ENCODE assay signal across 13 cellular contexts in genomic region chr10:79238606-79239005, GRCh38.
DNase-seq lines count a peak whose midpoint lies in the region; ATAC-seq and TF ChIP-seq lines count a peak whose summit lies in the region.
"Had no signal": no experiment of that assay in that cellular context is flagged by ENCODE, and none has a peak within 500 bp of the region (broad histone marks: within the 10 kb centered on the region; RNA-seq: fewer than 3 reads in every experiment).

No MANE protein-coding gene starts in this region.

- TF ChIP-seq CTCF in colonic mucosa (IDR thresholded peaks at IDR 0.05) (no peak), suprapubic skin (IDR thresholded peaks at IDR 0.05) (no peak)

- POLR2A ChIA-PET in activated CD4-positive, alpha-beta T cell treated with anti-CD3 and anti-CD28 coated beads for 36 hours (lab: Charles Lee): no interaction called here

- no peaks in the 10 kb centered on the region for H3K36me3 Mint-ChIP-seq in activated CD4-positive, alpha-beta T cell treated with anti-CD3 and anti-CD28 coated beads for 36 hours (ENCODE audit: low read depth)
- H3K36me3 Mint-ChIP-seq in activated CD4-positive, alpha-beta T cell treated with anti-CD3 and anti-CD28 coated beads, Interleukin-2, amount 10 ng/mL, durations not matched to agents 24 days and 14 days (ENCODE audit: low read depth): no peaks in the 10 kb centered on the region
- H3K36me3 Mint-ChIP-seq in activated T-helper 2 cell treated with anti-CD3 and anti-CD28 coated beads, Interferon-gamma antibody, Interleukin-2, Interleukin-4, amounts not matched to agents 10 μg/mL and 5 μg/mL and 100 μg/mL, durations not matched to agents 14 hours and 24 hours and 36 hours (ENCODE audit: low read depth): peaks cover 3% of the 10 kb centered on the region
- H3K36me3 Mint-ChIP-seq: activated naive CD8-positive, alpha-beta T cell treated with anti-CD3 and anti-CD28 coated beads, Interleukin-2, amount 10 ng/mL, durations not matched to agents 7 days and 5 days had no signal

- TF ChIP-seq POLR2A in suprapubic skin (IDR thresholded peaks at IDR 0.05): no peak

- H3K36me3 ChIP-seq in colonic mucosa: no peaks in the 10 kb centered on the region
- peaks cover 34% of the 10 kb centered on the region for H3K36me3 ChIP-seq in mesodermal cell (ENCODE audit: control insufficient read depth, insufficient read depth, low read length)
- no peaks in the 10 kb centered on the region for H3K36me3 ChIP-seq in suprapubic skin
- H3K36me3 ChIP-seq: thyroid gland had no signal

- no peak overlapping the region for H3K4me3 ChIP-seq in colonic mucosa
- no peak overlapping the region for H3K4me3 ChIP-seq in mesodermal cell (ENCODE audit: extremely low read depth, insufficient read depth, low read length, poor library complexity, severe bottlenecking)
- H3K4me3 ChIP-seq in suprapubic skin: no peak overlapping the region
- H3K4me3 ChIP-seq: thyroid gland had no signal

- no peak for DNase-seq in activated CD4-positive, alpha-beta T cell treated with anti-CD3 and anti-CD28 coated beads for 36 hours
- DNase-seq in activated CD4-positive, alpha-beta T cell treated with anti-CD3 and anti-CD28 coated beads, Interleukin-2, amount 10 ng/mL, durations not matched to agents 24 days and 14 days: no peak
- no peak for DNase-seq in colonic mucosa
- DNase-seq in suprapubic skin (ENCODE audit: low spot score in 2 of 2): no peak
- DNase-seq in NCI-H1694 treated with DMSO at 0.1 percent for 48 hours (lab: John Stamatoyannopoulos, UW): no peak
- DNase-seq in activated T-helper 2 cell treated with anti-CD3 and anti-CD28 coated beads, Interferon-gamma antibody, Interleukin-2, Interleukin-4, amounts not matched to agents 10 μg/mL and 5 μg/mL and 100 μg/mL, durations not matched to agents 14 hours and 24 hours and 36 hours (ENCODE audit: low spot score): no peak
- DNase-seq: activated CD8-positive, alpha-beta memory T cell treated with anti-CD3 and anti-CD28 coated beads, Interleukin-2, amount 50 U/mL, for 4 hours; activated naive CD8-positive, alpha-beta T cell treated with anti-CD3 and anti-CD28 coated beads, Interleukin-2, amount 10 ng/mL, durations not matched to agents 7 days and 5 days; NCI-H774 had no signal

- no peaks in the 10 kb centered on the region for H3K27me3 Mint-ChIP-seq in activated CD4-positive, alpha-beta T cell treated with anti-CD3 and anti-CD28 coated beads for 36 hours
- no peaks in the 10 kb centered on the region for H3K27me3 Mint-ChIP-seq in activated CD4-positive, alpha-beta T cell treated with anti-CD3 and anti-CD28 coated beads, Interleukin-2, amount 10 ng/mL, durations not matched to agents 24 days and 14 days
- no peaks in the 10 kb centered on the region for H3K27me3 Mint-ChIP-seq in activated T-helper 2 cell treated with anti-CD3 and anti-CD28 coated beads, Interferon-gamma antibody, Interleukin-2, Interleukin-4, amounts not matched to agents 10 μg/mL and 5 μg/mL and 100 μg/mL, durations not matched to agents 14 hours and 24 hours and 36 hours (ENCODE audit: low read depth)
- H3K27me3 Mint-ChIP-seq: activated naive CD8-positive, alpha-beta T cell treated with anti-CD3 and anti-CD28 coated beads, Interleukin-2, amount 10 ng/mL, durations not matched to agents 7 days and 5 days had no signal

- CTCF ChIA-PET in activated CD4-positive, alpha-beta T cell treated with anti-CD3 and anti-CD28 coated beads for 36 hours (lab: Charles Lee): interaction anchor here (0.9 kb wide), 2 partner anchors 43 to 308 kb away, joined by 3 read pairs; no protein-coding TSS in a partner anchor

- no peak overlapping the region for H3K4me3 Mint-ChIP-seq in activated CD4-positive, alpha-beta T cell treated with anti-CD3 and anti-CD28 coated beads for 36 hours
- no peak overlapping the region for H3K4me3 Mint-ChIP-seq in activated CD4-positive, alpha-beta T cell treated with anti-CD3 and anti-CD28 coated beads, Interleukin-2, amount 10 ng/mL, durations not matched to agents 24 days and 14 days
- H3K4me3 Mint-ChIP-seq in activated T-helper 2 cell treated with anti-CD3 and anti-CD28 coated beads, Interferon-gamma antibody, Interleukin-2, Interleukin-4, amounts not matched to agents 10 μg/mL and 5 μg/mL and 100 μg/mL, durations not matched to agents 14 hours and 24 hours and 36 hours (ENCODE audit: low read depth): no peak overlapping the region
- H3K4me3 Mint-ChIP-seq: activated naive CD8-positive, alpha-beta T cell treated with anti-CD3 and anti-CD28 coated beads, Interleukin-2, amount 10 ng/mL, durations not matched to agents 7 days and 5 days had no signal

- WGBS in mesodermal cell (ENCODE audit: insufficient coverage in 2 of 2), 2 experiments: 60 to 86% methylated on average over 1 of the region's 2 CpGs
- whole genome bisulfite sequencing in suprapubic skin: 75% methylated on average over 1 of the region's 2 CpGs

- no peak for TF ChIP-seq EP300 in suprapubic skin (IDR thresholded peaks at IDR 0.05)

- intact Hi-C loops in activated CD4-positive, alpha-beta T cell treated with anti-CD3 and anti-CD28 coated beads for 36 hours (cut with DNase I, micrococcal nuclease): no loop called here
- intact Hi-C loops in activated CD4-positive, alpha-beta T cell treated with anti-CD3 and anti-CD28 coated beads, Interleukin-2, amount 10 ng/mL, durations not matched to agents 24 days and 14 days (cut with micrococcal nuclease): no loop called here
- intact Hi-C loops in colonic mucosa (cut with DNase I): no loop called here
- intact Hi-C loops in activated T-helper 2 cell treated with anti-CD3 and anti-CD28 coated beads, Interferon-gamma antibody, Interleukin-2, Interleukin-4, amounts not matched to agents 10 μg/mL and 5 μg/mL and 100 μg/mL, durations not matched to agents 14 hours and 24 hours and 36 hours (cut with micrococcal nuclease): no loop called here

- no peaks in the 10 kb centered on the region for H3K9me3 Mint-ChIP-seq in activated CD4-positive, alpha-beta T cell treated with anti-CD3 and anti-CD28 coated beads for 36 hours (ENCODE audit: low read depth)
- H3K9me3 Mint-ChIP-seq in activated CD4-positive, alpha-beta T cell treated with anti-CD3 and anti-CD28 coated beads, Interleukin-2, amount 10 ng/mL, durations not matched to agents 24 days and 14 days: no peaks in the 10 kb centered on the region
- no peaks in the 10 kb centered on the region for H3K9me3 Mint-ChIP-seq in activated T-helper 2 cell treated with anti-CD3 and anti-CD28 coated beads, Interferon-gamma antibody, Interleukin-2, Interleukin-4, amounts not matched to agents 10 μg/mL and 5 μg/mL and 100 μg/mL, durations not matched to agents 14 hours and 24 hours and 36 hours
- H3K9me3 Mint-ChIP-seq: activated naive CD8-positive, alpha-beta T cell treated with anti-CD3 and anti-CD28 coated beads, Interleukin-2, amount 10 ng/mL, durations not matched to agents 7 days and 5 days had no signal

- H3K9me3 ChIP-seq in colonic mucosa (no peaks in the 10 kb centered on the region), mesodermal cell (ENCODE audit: control insufficient read depth, low read length) (no peaks in the 10 kb centered on the region), suprapubic skin (no peaks in the 10 kb centered on the region)
- H3K9me3 ChIP-seq: thyroid gland had no signal

- ATAC-seq in activated CD4-positive, alpha-beta T cell treated with anti-CD3 and anti-CD28 coated beads for 36 hours: no peak
- ATAC-seq in HG02610 (IDR thresholded peaks at IDR 0.05; ENCODE audit: unreplicated experiment): no peak

- peak overlapping the region; percentile 2 for H3K27ac ChIP-seq in colonic mucosa
- peak overlapping the region; percentile 25 for H3K27ac ChIP-seq in mesodermal cell (ENCODE audit: low read depth, low read length, severe bottlenecking)
- peak overlapping the region; percentile 73 for H3K27ac ChIP-seq in suprapubic skin
- H3K27ac ChIP-seq: 22Rv1 had no signal

- no peaks in the 10 kb centered on the region for H3K27me3 ChIP-seq in colonic mucosa
- no peaks in the 10 kb centered on the region for H3K27me3 ChIP-seq in suprapubic skin
- H3K27me3 ChIP-seq: thyroid gland had no signal

- no peak overlapping the region for H3K9ac ChIP-seq in colonic mucosa (ENCODE audit: low read depth in 2 of 2, low read length in 2 of 2)

- H3K4me1 Mint-ChIP-seq in activated CD4-positive, alpha-beta T cell treated with anti-CD3 and anti-CD28 coated beads for 36 hours: peaks cover 22% of the 10 kb centered on the region
- H3K4me1 Mint-ChIP-seq in activated CD4-positive, alpha-beta T cell treated with anti-CD3 and anti-CD28 coated beads, Interleukin-2, amount 10 ng/mL, durations not matched to agents 24 days and 14 days: peaks cover 27% of the 10 kb centered on the region
- peaks cover 24% of the 10 kb centered on the region for H3K4me1 Mint-ChIP-seq in activated T-helper 2 cell treated with anti-CD3 and anti-CD28 coated beads, Interferon-gamma antibody, Interleukin-2, Interleukin-4, amounts not matched to agents 10 μg/mL and 5 μg/mL and 100 μg/mL, durations not matched to agents 14 hours and 24 hours and 36 hours (ENCODE audit: low read depth)

- H3K27ac Mint-ChIP-seq in activated CD4-positive, alpha-beta T cell treated with anti-CD3 and anti-CD28 coated beads for 36 hours: peak overlapping the region; percentile 23
- no peak overlapping the region for H3K27ac Mint-ChIP-seq in activated CD4-positive, alpha-beta T cell treated with anti-CD3 and anti-CD28 coated beads, Interleukin-2, amount 10 ng/mL, durations not matched to agents 24 days and 14 days
- H3K27ac Mint-ChIP-seq in activated T-helper 2 cell treated with anti-CD3 and anti-CD28 coated beads, Interferon-gamma antibody, Interleukin-2, Interleukin-4, amounts not matched to agents 10 μg/mL and 5 μg/mL and 100 μg/mL, durations not matched to agents 14 hours and 24 hours and 36 hours: no peak overlapping the region
- H3K27ac Mint-ChIP-seq: activated naive CD8-positive, alpha-beta T cell treated with anti-CD3 and anti-CD28 coated beads, Interleukin-2, amount 10 ng/mL, durations not matched to agents 7 days and 5 days had no signal

- H3K4me1 ChIP-seq in colonic mucosa (peaks cover 8% of the 10 kb centered on the region), mesodermal cell (ENCODE audit: control insufficient read depth, insufficient read depth, low read length, poor library complexity, severe bottlenecking) (peaks cover 65% of the 10 kb centered on the region), suprapubic skin (peaks cover 94% of the 10 kb centered on the region)

Comparison
In these comparisons a context has a peak if more than half of its experiments do, and no peak if none do; other contexts are left out.
1. H3K27ac ChIP-seq: peak in every context shown above with its lines; median percentile 73 in suprapubic skin; 25 in mesodermal cell; 2 in colonic mucosa.